ENCODE assay signal across 28 cellular contexts in the genomic region with DNA sequence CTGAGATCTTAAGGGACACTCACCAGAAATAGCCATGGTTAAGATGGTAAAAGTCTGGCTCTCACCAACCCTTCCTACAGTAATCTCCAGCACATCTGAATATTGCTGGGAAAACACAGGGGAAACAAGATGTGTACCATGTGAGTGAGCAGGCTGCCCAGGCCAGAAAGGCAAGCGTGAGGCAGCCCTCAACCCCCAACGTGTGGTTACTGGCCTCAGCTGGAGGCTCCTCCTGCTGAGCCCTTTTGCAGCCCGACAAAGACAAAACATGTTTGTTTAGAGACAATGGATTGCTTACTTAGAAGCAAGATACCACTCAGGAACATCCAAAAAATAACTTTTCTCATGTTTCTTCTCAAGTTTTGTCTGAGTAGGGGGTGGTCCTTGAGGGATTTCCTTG. TPM values are rescaled to one million over a fixed set of nuclear protein-coding genes. Genes with fewer than 3 reads are reported as not detected.
"Had no signal": no experiment of that assay in that cellular context is flagged by ENCODE, and none has a peak within 500 bp of the region (broad histone marks: within the 10 kb centered on the region; RNA-seq: fewer than 3 reads in every experiment).

No MANE protein-coding gene starts in this region.

- H3K4me1 Mint-ChIP-seq: activated CD4-positive, alpha-beta T cell treated with anti-CD3 and anti-CD28 coated beads, Interleukin-2, amount 10 ng/mL, durations not matched to agents 7 days and 5 days; brain; T-cell had no signal

- H3K27me3 ChIP-seq: cardiac muscle cell had no signal

- H3K27me3 Mint-ChIP-seq: activated CD4-positive, alpha-beta memory T cell treated with anti-CD3 and anti-CD28 coated beads for 36 hours; activated CD4-positive, alpha-beta T cell treated with anti-CD3 and anti-CD28 coated beads, Interleukin-2, amount 10 ng/mL, durations not matched to agents 7 days and 5 days; T-cell had no signal

- H3K27ac Mint-ChIP-seq: activated CD4-positive, alpha-beta memory T cell treated with anti-CD3 and anti-CD28 coated beads for 36 hours; activated CD4-positive, alpha-beta T cell treated with anti-CD3 and anti-CD28 coated beads, Interleukin-2, amount 10 ng/mL, durations not matched to agents 7 days and 5 days; activated naive CD4-positive, alpha-beta T cell treated with anti-CD3 and anti-CD28 coated beads, Interleukin-2, amount 50 U/mL, for 72 hours; brain had no signal

- H3K4me3 Mint-ChIP-seq: activated CD4-positive, alpha-beta memory T cell treated with anti-CD3 and anti-CD28 coated beads for 36 hours; activated CD4-positive, alpha-beta T cell treated with anti-CD3 and anti-CD28 coated beads, Interleukin-2, amount 10 ng/mL, durations not matched to agents 7 days and 5 days; activated T-cell treated with anti-CD3 and anti-CD28 coated beads, Interleukin-2, amount 50 U/mL, for 4 hours; brain; T-cell had no signal

- H3K27ac ChIP-seq: cardiac muscle cell had no signal

- H3K4me3 ChIP-seq: cardiac muscle cell had no signal

- FAIRE-seq: astrocyte, TTC549 had no signal

- DNase-seq: activated CD4-positive, alpha-beta memory T cell treated with anti-CD3 and anti-CD28 coated beads for 36 hours; activated CD4-positive, alpha-beta T cell treated with anti-CD3 and anti-CD28 coated beads, Interleukin-2, amount 10 ng/mL, durations not matched to agents 7 days and 5 days; activated CD4-positive, CD25-positive, alpha-beta regulatory T cell; activated CD8-positive, alpha-beta memory T cell treated with anti-CD3 and anti-CD28 coated beads for 24 hours; activated effector memory CD4-positive, alpha-beta T cell treated with anti-CD3 and anti-CD28 coated beads, Interleukin-2, amount 50 U/mL, for 16 hours; activated naive CD4-positive, alpha-beta T cell treated with Interleukin-2 at 50 U/mL for 16 hours; activated T-cell treated with anti-CD3 and anti-CD28 coated beads, Interleukin-2, amount 50 U/mL, for 4 hours; amygdala; Karpas-422; MM.1S; NCI-H1105; NCI-H1436; NCI-H187 treated with DMSO at 0.1 percent for 48 hours; NCI-H2081 treated with DMSO at 0.1 percent for 48 hours; NCI-H2227 treated with DMSO at 0.1 percent for 48 hours; NCI-H446 treated with DMSO at 0.1 percent for 48 hours; NCI-H524 treated with DMSO at 0.1 percent for 48 hours; NCI-H82; SIG-M5; T-cell; T-helper 2 cell; T1000 had no signal

RNA-seq across cellular contexts. Expression of a gene that starts 54.5 kb away (rescaled TPM):
- total RNA-seq: activated CD4-positive, alpha-beta memory T cell treated with anti-CD3 and anti-CD28 coated beads for 36 hours; activated CD4-positive, alpha-beta T cell treated with anti-CD3 and anti-CD28 coated beads, Interleukin-2, amount 10 ng/mL, durations not matched to agents 7 days and 5 days; activated naive CD4-positive, alpha-beta T cell treated with anti-CD3 and anti-CD28 coated beads, Interleukin-2, amount 50 U/mL, for 72 hours; activated T-cell treated with anti-CD3 and anti-CD28 coated beads, Interleukin-2, amount 50 U/mL, for 4 hours; astrocyte; cardiac muscle cell; OCI-LY7; T-cell had no signal
- polyA plus RNA-seq: cardiac muscle cell had no signal
